ENCODE assay signal across 11 cellular contexts in genomic region chr2:55839182-55839819, GRCh38.
A peak's percentile ranks its signal among the peaks of the same experiment; 100 is the strongest.
DNase-seq lines count a peak whose midpoint lies in the region; ATAC-seq, FAIRE-seq and TF ChIP-seq lines count a peak whose summit lies in the region.
"Had no signal": no experiment of that assay in that cellular context is flagged by ENCODE, and none has a peak within 500 bp of the region (broad histone marks: within the 10 kb centered on the region; RNA-seq: fewer than 3 reads in every experiment).

No MANE protein-coding gene starts in this region.

- H3K27ac ChIP-seq in H9 (ENCODE audit: insufficient read length, low read depth, low read length) (no peak overlapping the region), neural progenitor cell (no peak overlapping the region)

- H2BK120ac ChIP-seq in H9 (ENCODE audit: low read depth, low read length, poor library complexity, severe bottlenecking): no peak overlapping the region

- no peak overlapping the region for H3T11ph ChIP-seq in H9 (ENCODE audit: low read length)

- ATAC-seq in GM21528 (IDR thresholded peaks at IDR 0.05; ENCODE audit: low FRiP score, unreplicated experiment): no peak
- no peak for ATAC-seq in natural killer cell treated with Interleukin-12 subunit alpha and Interleukin-12 subunit beta and Interleukin-15 and Interleukin-18, amount 100 ng/mL, for 72 hours

- no peak overlapping the region for H4K8ac ChIP-seq in H9 (replicated peaks; ENCODE audit: insufficient read length, low read depth, low read length)

- WGBS in H9 (ENCODE audit: extremely low coverage, insufficient read length, low lambda C conversion rate): no CpG with 5 or more reads among the region's 7 CpGs

- no peak overlapping the region for H2BK12ac ChIP-seq in H9 (ENCODE audit: insufficient read length, low read depth, low read length)

- no peaks in the 10 kb centered on the region for H3K79me1 ChIP-seq in H9 (ENCODE audit: insufficient read depth, low read depth, low read length, poor library complexity, severe bottlenecking)

- peak; percentile 35 for FAIRE-seq in endometrium (lab: Jason Lieb, UNC)

- H3K56ac ChIP-seq in H9 (ENCODE audit: insufficient read length, low read depth, low read length): no peak overlapping the region

- H3K9me3 ChIP-seq in H9 (ENCODE audit: control insufficient read depth, low read depth, low read length) (no peaks in the 10 kb centered on the region), neural progenitor cell (ENCODE audit: low read depth) (no peaks in the 10 kb centered on the region)

- no peaks in the 10 kb centered on the region for H3K79me2 ChIP-seq in H9 (ENCODE audit: insufficient read depth, low read length)
- no peaks in the 10 kb centered on the region for H3K79me2 ChIP-seq in neural progenitor cell (ENCODE audit: low read depth)

- no peaks in the 10 kb centered on the region for H3K36me3 ChIP-seq in neural progenitor cell

- no peak overlapping the region for H3K4ac ChIP-seq in H9 (ENCODE audit: low read depth, low read length)

- DNase-seq in H9: no peak
- DNase-seq in NCI-H446 treated with DMSO at 0.1 percent for 48 hours (lab: John Stamatoyannopoulos, UW): peak; percentile 3
- DNase-seq in neural progenitor cell (ENCODE audit: low spot score): peak; percentile 17
- no peak for DNase-seq in stimulated activated CD4-positive, alpha-beta T cell treated with anti-CD3 and anti-CD28 coated beads, Interleukin-2, amount 100 ng/mL, for 24 hours
- no peak for DNase-seq in Ammon's horn (ENCODE audit: low spot score)
- no peak for DNase-seq in natural killer cell treated with Interleukin-12 subunit alpha and Interleukin-12 subunit beta and Interleukin-15 and Interleukin-18, amount 100 ng/mL, for 72 hours (ENCODE audit: low spot score)
- DNase-seq: activated gamma-delta T cell; GF-D8; stimulated activated CD4-positive, alpha-beta T cell treated with anti-CD3 and anti-CD28 coated beads, Interleukin-4, amount 100 ng/mL, for 24 hours had no signal

- H3K14ac ChIP-seq in H9 (ENCODE audit: insufficient read depth, low read length): no peak overlapping the region

- H3K27me3 Mint-ChIP-seq in H9 (ENCODE audit: low read depth): no peaks in the 10 kb centered on the region
- H3K27me3 Mint-ChIP-seq in neural progenitor cell (ENCODE audit: insufficient read depth, low read depth): peaks cover 3% of the 10 kb centered on the region
- no peaks in the 10 kb centered on the region for H3K27me3 Mint-ChIP-seq in natural killer cell treated with Interleukin-12 subunit alpha and Interleukin-12 subunit beta and Interleukin-15 and Interleukin-18, amount 100 ng/mL, for 72 hours

- H4K91ac ChIP-seq in H9 (ENCODE audit: insufficient read length, low read depth, low read length): no peak overlapping the region

- H3K27ac Mint-ChIP-seq in H9: peak overlapping the region in 1 of 3 experiments; percentile 59; a peak in 1 of 7 replicates
- H3K27ac Mint-ChIP-seq in neural progenitor cell: no peak overlapping the region
- H3K27ac Mint-ChIP-seq in natural killer cell treated with Interleukin-12 subunit alpha and Interleukin-12 subunit beta and Interleukin-15 and Interleukin-18, amount 100 ng/mL, for 72 hours: no peak overlapping the region

- peaks cover 4 to 11% of the 10 kb centered on the region in 2 experiments; a peak in 3 of 5 replicates for H3K9me3 Mint-ChIP-seq in H9
- peaks cover 5% of the 10 kb centered on the region for H3K9me3 Mint-ChIP-seq in neural progenitor cell
- H3K9me3 Mint-ChIP-seq in natural killer cell treated with Interleukin-12 subunit alpha and Interleukin-12 subunit beta and Interleukin-15 and Interleukin-18, amount 100 ng/mL, for 72 hours: peaks cover 8% of the 10 kb centered on the region

- H3K4me1 Mint-ChIP-seq in H9: peaks cover 11 to 12% of the 10 kb centered on the region in 2 experiments
- H3K4me1 Mint-ChIP-seq in neural progenitor cell: peaks cover 11% of the 10 kb centered on the region
- no peaks in the 10 kb centered on the region for H3K4me1 Mint-ChIP-seq in natural killer cell treated with Interleukin-12 subunit alpha and Interleukin-12 subunit beta and Interleukin-15 and Interleukin-18, amount 100 ng/mL, for 72 hours (ENCODE audit: low read depth in 2 of 2)

- H3K36me3 Mint-ChIP-seq in H9 (ENCODE audit: insufficient read depth in 1 of 3, low read depth in 3 of 3) (peaks cover 0 to 6% (median 6%) of the 10 kb centered on the region in 3 experiments; a peak in 4 of 7 replicates), neural progenitor cell (no peaks in the 10 kb centered on the region)
- H3K36me3 Mint-ChIP-seq in natural killer cell treated with Interleukin-12 subunit alpha and Interleukin-12 subunit beta and Interleukin-15 and Interleukin-18, amount 100 ng/mL, for 72 hours: peaks cover 6% of the 10 kb centered on the region

- H2AK5ac ChIP-seq in H9 (ENCODE audit: insufficient read length, low read length): no peak overlapping the region

- H3K27me3 ChIP-seq in H9 (ENCODE audit: insufficient read depth, low read length) (no peaks in the 10 kb centered on the region), neural progenitor cell (no peaks in the 10 kb centered on the region)

- no peak overlapping the region for H2BK20ac ChIP-seq in H9 (ENCODE audit: low read depth, low read length, poor library complexity, severe bottlenecking)

- H4K5ac ChIP-seq in H9 (ENCODE audit: insufficient read length, low read depth, low read length): no peak overlapping the region

- no peak overlapping the region for H2BK5ac ChIP-seq in H9 (ENCODE audit: insufficient read length, low read length)

- TF ChIP-seq CTCF in H9 (conservative IDR thresholded peaks at IDR 0.05) (no peak), neural progenitor cell (IDR thresholded peaks at IDR 0.05) (no peak)

- H4K20me1 ChIP-seq in H9 (ENCODE audit: control insufficient read depth, insufficient read depth, insufficient read length): no peaks in the 10 kb centered on the region
- no peaks in the 10 kb centered on the region for H4K20me1 ChIP-seq in neural progenitor cell (ENCODE audit: low read depth)

- no peak overlapping the region for H3K23ac ChIP-seq in H9 (ENCODE audit: insufficient read length, low read depth, low read length)

- H2AFZ ChIP-seq in H9 (ENCODE audit: low read length): no peak overlapping the region
- H2AFZ ChIP-seq in neural progenitor cell (replicated peaks): peak overlapping the region; percentile 46

- H3K4me1 ChIP-seq in H9 (ENCODE audit: insufficient read depth, low read length) (peaks cover 11% of the 10 kb centered on the region), neural progenitor cell (peaks cover 14% of the 10 kb centered on the region)

- no peaks in the 10 kb centered on the region for H3K23me2 ChIP-seq in H9 (ENCODE audit: insufficient read length, low read depth, low read length, poor library complexity, severe bottlenecking)

- no peak overlapping the region for H3K9ac ChIP-seq in H9 (ENCODE audit: extremely low read depth, insufficient read length, low read length)
- no peak overlapping the region for H3K9ac ChIP-seq in neural progenitor cell

- H3K4me2 ChIP-seq in H9 (ENCODE audit: insufficient read depth, insufficient read length, low read length) (peak overlapping the region; percentile 29), neural progenitor cell (peak overlapping the region; percentile 27)

- no peaks in the 10 kb centered on the region for H3F3A ChIP-seq in neural progenitor cell (ENCODE audit: low read depth)

- no peak overlapping the region for H3K4me3 ChIP-seq in neural progenitor cell

- no peak overlapping the region for H3K4me3 Mint-ChIP-seq in H9
- H3K4me3 Mint-ChIP-seq in neural progenitor cell: no peak overlapping the region
- H3K4me3 Mint-ChIP-seq in natural killer cell treated with Interleukin-12 subunit alpha and Interleukin-12 subunit beta and Interleukin-15 and Interleukin-18, amount 100 ng/mL, for 72 hours: no peak overlapping the region

- H2BK15ac ChIP-seq in H9 (ENCODE audit: low read depth, low read length): no peak overlapping the region

- no peak overlapping the region for H3K18ac ChIP-seq in H9 (ENCODE audit: insufficient read length, low read depth, low read length)

Comparison
In these comparisons a context has a peak if more than half of its experiments do, and no peak if none do; other contexts are left out.
1. DNase-seq: peak in NCI-H446 treated with DMSO at 0.1 percent for 48 hours (single experiment) and neural progenitor cell (single experiment); none in H9 (single experiment), stimulated activated CD4-positive, alpha-beta T cell treated with anti-CD3 and anti-CD28 coated beads, Interleukin-2, amount 100 ng/mL, for 24 hours (0 of 2), Ammon's horn (single experiment) and natural killer cell treated with Interleukin-12 subunit alpha and Interleukin-12 subunit beta and Interleukin-15 and Interleukin-18, amount 100 ng/mL, for 72 hours (single experiment).